In the genomic region with DNA sequence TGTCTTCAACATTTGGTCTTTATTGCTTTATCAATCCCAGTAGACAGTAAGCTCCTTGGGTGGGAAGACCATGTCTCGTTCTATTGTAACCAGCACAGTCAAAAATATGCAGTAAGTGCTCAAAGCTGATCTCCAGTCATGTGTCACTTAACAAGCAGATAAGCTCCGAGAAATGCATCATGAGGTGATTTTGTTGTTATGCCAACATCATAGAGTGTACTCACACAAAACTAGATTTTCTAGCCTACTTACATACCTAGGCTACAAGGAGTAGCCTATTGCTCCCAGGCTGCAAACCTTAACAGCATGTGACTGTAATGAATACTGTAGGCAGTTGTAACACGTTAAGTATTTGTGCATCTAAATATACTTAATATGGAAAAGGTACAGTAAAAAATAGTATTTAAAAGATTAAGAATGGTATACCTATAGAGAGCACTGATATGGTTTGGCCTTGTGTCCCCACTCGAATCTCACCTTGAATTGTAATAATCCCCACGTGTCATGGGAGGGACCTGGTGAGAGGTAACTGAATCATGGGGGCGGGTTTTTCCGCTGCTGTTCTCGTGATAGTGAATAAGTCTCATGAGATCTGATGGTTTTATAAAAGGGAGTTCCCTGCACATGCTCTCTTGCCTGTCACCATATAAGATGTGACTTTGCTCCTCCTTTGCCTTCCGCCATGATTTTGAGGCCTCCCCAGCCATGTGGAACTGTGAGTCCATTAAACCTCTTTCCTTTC, we compare ENCODE assay signal across 20 cellular contexts. TPM values are rescaled to one million over a fixed set of nuclear protein-coding genes. Genes with fewer than 3 reads are reported as not detected.
DNase-seq lines count a peak whose midpoint lies in the region; ATAC-seq and TF ChIP-seq lines count a peak whose summit lies in the region.
"Had no signal": no experiment of that assay in that cellular context is flagged by ENCODE, and none has a peak within 500 bp of the region (broad histone marks: within the 10 kb centered on the region; RNA-seq: fewer than 3 reads in every experiment).

No MANE protein-coding gene starts in this region.

- H3K9me3 Mint-ChIP-seq in activated CD4-positive, alpha-beta memory T cell treated with anti-CD3 and anti-CD28 coated beads for 36 hours: no peaks in the 10 kb centered on the region
- H3K9me3 Mint-ChIP-seq in activated CD4-positive, alpha-beta memory T cell treated with anti-CD3 and anti-CD28 coated beads, Interleukin-2, amount 10 ng/mL, durations not matched to agents 7 days and 5 days: no peaks in the 10 kb centered on the region
- peaks cover 4% of the 10 kb centered on the region for H3K9me3 Mint-ChIP-seq in type B pancreatic cell

- no peaks in the 10 kb centered on the region for H3K4me1 ChIP-seq in right cardiac atrium (ENCODE audit: control insufficient read depth, insufficient read depth, low read length)
- H3K4me1 ChIP-seq: BLaER1 had no signal

- H3K27ac Mint-ChIP-seq in activated CD4-positive, alpha-beta memory T cell treated with anti-CD3 and anti-CD28 coated beads for 36 hours: no peak overlapping the region
- H3K27ac Mint-ChIP-seq in activated CD4-positive, alpha-beta memory T cell treated with anti-CD3 and anti-CD28 coated beads, Interleukin-2, amount 10 ng/mL, durations not matched to agents 7 days and 5 days: no peak overlapping the region
- H3K27ac Mint-ChIP-seq in type B pancreatic cell: peak overlapping the region; percentile 48
- H3K27ac Mint-ChIP-seq: CD4-positive, CD25-positive, alpha-beta regulatory T cell had no signal

- H3K4me3 Mint-ChIP-seq in activated CD4-positive, alpha-beta memory T cell treated with anti-CD3 and anti-CD28 coated beads for 36 hours: no peak overlapping the region
- no peak overlapping the region for H3K4me3 Mint-ChIP-seq in activated CD4-positive, alpha-beta memory T cell treated with anti-CD3 and anti-CD28 coated beads, Interleukin-2, amount 10 ng/mL, durations not matched to agents 7 days and 5 days
- no peak overlapping the region for H3K4me3 Mint-ChIP-seq in type B pancreatic cell
- H3K4me3 Mint-ChIP-seq: CD4-positive, CD25-positive, alpha-beta regulatory T cell had no signal

- TF ChIP-seq CTCF in type B pancreatic cell (conservative IDR thresholded peaks at IDR 0.05): no peak

- ATAC-seq in right cardiac atrium: peak; percentile 45 to 56
- ATAC-seq: HepG2 had no signal

- no peaks in the 10 kb centered on the region for H3K9me3 ChIP-seq in right cardiac atrium (ENCODE audit: control insufficient read depth, low read length)
- H3K9me3 ChIP-seq: BLaER1 had no signal

- CTCF ChIA-PET in activated CD4-positive, alpha-beta memory T cell treated with anti-CD3 and anti-CD28 coated beads for 36 hours (lab: Charles Lee): no interaction called here
- CTCF ChIA-PET in activated CD4-positive, alpha-beta memory T cell treated with anti-CD3 and anti-CD28 coated beads, Interleukin-2, amount 10 ng/mL, durations not matched to agents 7 days and 5 days (lab: Charles Lee): no interaction called here

- H3K4me3 ChIP-seq in right cardiac atrium (ENCODE audit: low read length): no peak overlapping the region
- H3K4me3 ChIP-seq: BLaER1, PC-9 had no signal

- intact Hi-C loops in activated CD4-positive, alpha-beta memory T cell treated with anti-CD3 and anti-CD28 coated beads for 36 hours (cut with micrococcal nuclease): no loop called here
- intact Hi-C loops in right cardiac atrium (cut with DNase I): loop anchor here in 2 of 4 donors (10.0 kb wide), 2 partner anchors 236 to 586 kb away; no protein-coding TSS in a partner anchor

- H3K27me3 ChIP-seq in right cardiac atrium (ENCODE audit: control insufficient read depth, insufficient read depth): no peaks in the 10 kb centered on the region
- H3K27me3 ChIP-seq: BLaER1 had no signal

- peak; percentile 10 for DNase-seq in activated CD4-positive, alpha-beta memory T cell treated with anti-CD3 and anti-CD28 coated beads for 36 hours
- no peak for DNase-seq in activated CD4-positive, alpha-beta memory T cell treated with anti-CD3 and anti-CD28 coated beads, Interleukin-2, amount 10 ng/mL, durations not matched to agents 7 days and 5 days
- peak; percentile 16 for DNase-seq in stimulated activated CD4-positive, alpha-beta T cell treated with anti-CD3 and anti-CD28 coated beads, Interleukin-15, amount 100 ng/mL, for 24 hours
- DNase-seq in stimulated activated CD4-positive, alpha-beta T cell treated with anti-CD3 and anti-CD28 coated beads, Interleukin-2, amount 100 ng/mL, for 48 hours: no peak
- DNase-seq in right cardiac atrium (no peak), type B pancreatic cell (ENCODE audit: extremely low spot score, unreplicated experiment) (no peak), DMS114 treated with DMSO at 0.1 percent for 48 hours (lab: John Stamatoyannopoulos, UW; ENCODE audit: unreplicated experiment) (no peak)
- no peak for DNase-seq in central memory CD4-positive, alpha-beta T cell
- DNase-seq: CD4-positive, CD25-positive, alpha-beta regulatory T cell; Karpas-422; NCI-H1092; NCI-H1417 treated with DMSO at 0.1 percent for 48 hours; NCI-H1694 treated with DMSO at 0.1 percent for 48 hours; NCI-H2081; NCI-H2227 treated with DMSO at 0.1 percent for 48 hours; NCI-H526 treated with DMSO at 0.1 percent for 48 hours; PC-9; SHP77 had no signal

- H3K27me3 Mint-ChIP-seq in activated CD4-positive, alpha-beta memory T cell treated with anti-CD3 and anti-CD28 coated beads for 36 hours: no peaks in the 10 kb centered on the region
- no peaks in the 10 kb centered on the region for H3K27me3 Mint-ChIP-seq in activated CD4-positive, alpha-beta memory T cell treated with anti-CD3 and anti-CD28 coated beads, Interleukin-2, amount 10 ng/mL, durations not matched to agents 7 days and 5 days
- H3K27me3 Mint-ChIP-seq in type B pancreatic cell: peaks cover 7% of the 10 kb centered on the region

- 85% methylated on average over 9 of the region's 9 CpGs for WGBS in right cardiac atrium

- no peaks in the 10 kb centered on the region for H3K36me3 Mint-ChIP-seq in activated CD4-positive, alpha-beta memory T cell treated with anti-CD3 and anti-CD28 coated beads for 36 hours
- H3K36me3 Mint-ChIP-seq in activated CD4-positive, alpha-beta memory T cell treated with anti-CD3 and anti-CD28 coated beads, Interleukin-2, amount 10 ng/mL, durations not matched to agents 7 days and 5 days (ENCODE audit: low read depth): no peaks in the 10 kb centered on the region
- no peaks in the 10 kb centered on the region for H3K36me3 Mint-ChIP-seq in type B pancreatic cell
- H3K36me3 Mint-ChIP-seq: CD4-positive, CD25-positive, alpha-beta regulatory T cell had no signal

- no peak overlapping the region for H3K27ac ChIP-seq in right cardiac atrium (ENCODE audit: low read length)
- H3K27ac ChIP-seq: BLaER1, PC-9 had no signal

- no peaks in the 10 kb centered on the region for H3K4me1 Mint-ChIP-seq in activated CD4-positive, alpha-beta memory T cell treated with anti-CD3 and anti-CD28 coated beads for 36 hours (ENCODE audit: low read depth)
- no peaks in the 10 kb centered on the region for H3K4me1 Mint-ChIP-seq in activated CD4-positive, alpha-beta memory T cell treated with anti-CD3 and anti-CD28 coated beads, Interleukin-2, amount 10 ng/mL, durations not matched to agents 7 days and 5 days
- peaks cover 5% of the 10 kb centered on the region for H3K4me1 Mint-ChIP-seq in type B pancreatic cell (ENCODE audit: unreplicated experiment)
- H3K4me1 Mint-ChIP-seq: CD4-positive, CD25-positive, alpha-beta regulatory T cell had no signal

- POLR2A ChIA-PET in activated CD4-positive, alpha-beta memory T cell treated with anti-CD3 and anti-CD28 coated beads for 36 hours (lab: Charles Lee): no interaction called here
- POLR2A ChIA-PET in activated CD4-positive, alpha-beta memory T cell treated with anti-CD3 and anti-CD28 coated beads, Interleukin-2, amount 10 ng/mL, durations not matched to agents 7 days and 5 days (lab: Charles Lee): no interaction called here

RNA-seq across cellular contexts. Expression of a gene that starts 39.8 kb away (rescaled TPM):
- 1 to 10 TPM; 2.0 to 2.1 TPM for total RNA-seq in activated CD4-positive, alpha-beta memory T cell treated with anti-CD3 and anti-CD28 coated beads for 36 hours
- total RNA-seq in activated CD4-positive, alpha-beta memory T cell treated with anti-CD3 and anti-CD28 coated beads, Interleukin-2, amount 10 ng/mL, durations not matched to agents 7 days and 5 days: 1 to 10 TPM; 1.2 to 1.7 TPM
- total RNA-seq in right cardiac atrium: 1 to 10 TPM; 4.9 to 7.6 (median 5.8) TPM
- 2.6 TPM for polyA plus RNA-seq in right cardiac atrium
- 25.4 and 30.7 TPM in 2 replicates for total RNA-seq in type B pancreatic cell (ENCODE audit: low replicate concordance)

Comparison
In these comparisons a context has a peak if more than half of its experiments do, and no peak if none do; other contexts are left out.
1. DNase-seq: peak in activated CD4-positive, alpha-beta memory T cell treated with anti-CD3 and anti-CD28 coated beads for 36 hours (single experiment) and stimulated activated CD4-positive, alpha-beta T cell treated with anti-CD3 and anti-CD28 coated beads, Interleukin-15, amount 100 ng/mL, for 24 hours (single experiment); none in activated CD4-positive, alpha-beta memory T cell treated with anti-CD3 and anti-CD28 coated beads, Interleukin-2, amount 10 ng/mL, durations not matched to agents 7 days and 5 days (single experiment), stimulated activated CD4-positive, alpha-beta T cell treated with anti-CD3 and anti-CD28 coated beads, Interleukin-2, amount 100 ng/mL, for 48 hours (0 of 2), right cardiac atrium (0 of 3), type B pancreatic cell (single experiment), DMS114 treated with DMSO at 0.1 percent for 48 hours (single experiment) and central memory CD4-positive, alpha-beta T cell (single experiment).